13 cellular contexts compared by ENCODE assay signal in the genomic region with DNA sequence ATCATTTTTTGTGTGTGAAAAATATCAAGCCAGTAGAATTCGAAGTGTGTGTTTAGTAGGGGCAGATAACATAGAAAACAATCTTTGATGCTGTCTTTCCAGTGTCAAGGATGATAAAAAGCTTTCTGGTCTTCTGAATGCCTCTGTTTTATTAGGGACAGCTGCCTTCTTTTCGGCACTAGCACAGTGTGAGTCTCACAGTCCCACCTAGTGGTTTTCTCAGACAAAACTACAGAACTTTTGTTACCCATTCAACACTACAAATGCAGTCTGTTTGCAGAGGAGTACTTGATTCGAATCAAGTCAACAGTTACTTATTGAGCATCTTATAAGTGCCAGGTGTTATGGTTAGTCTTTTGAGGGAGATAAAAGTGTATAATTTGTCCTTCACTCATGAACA. TPM values are rescaled to one million over a fixed set of nuclear protein-coding genes. Genes with fewer than 3 reads are reported as not detected.
A peak's percentile ranks its signal among the peaks of the same experiment; 100 is the strongest.
DNase-seq lines count a peak whose midpoint lies in the region; ATAC-seq, FAIRE-seq and TF ChIP-seq lines count a peak whose summit lies in the region.
"Had no signal": no experiment of that assay in that cellular context is flagged by ENCODE, and none has a peak within 500 bp of the region (broad histone marks: within the 10 kb centered on the region; RNA-seq: fewer than 3 reads in every experiment).

No MANE protein-coding gene starts in this region.

- TF ChIP-seq EP300 in HepG2 (IDR thresholded peaks at IDR 0.05; ENCODE audit: low read depth in 2 of 2, low read length in 2 of 2) (no peak), HepG2 (CRISPR knock-in tag; IDR thresholded peaks at IDR 0.05; ENCODE audit: borderline replicate concordance) (no peak)

- H3K36me3 ChIP-seq in HepG2 (replicated peaks in 1 of 2; ENCODE audit: control insufficient read depth in 1 of 2, insufficient read depth in 2 of 2, low read length in 2 of 2) = no peaks in the 10 kb centered on the region
- H3K36me3 ChIP-seq in right lobe of liver = no peaks in the 10 kb centered on the region

- no peak overlapping the region for H3K4me2 ChIP-seq in HepG2 (ENCODE audit: low read depth, low read length)

- FAIRE-seq in HepG2 (lab: Jason Lieb, UNC) = no peak
- FAIRE-seq: endometrium had no signal

- no peaks in the 10 kb centered on the region for H4K20me1 ChIP-seq in HepG2 (ENCODE audit: insufficient read depth, low read length)

- H3K79me2 ChIP-seq in HepG2 (ENCODE audit: insufficient read depth, low read length) = no peaks in the 10 kb centered on the region

- H2AFZ ChIP-seq in HepG2 (ENCODE audit: low read length) = no peak overlapping the region

- TF ChIP-seq RAD21 in HepG2 (CRISPR knock-in tag; IDR thresholded peaks at IDR 0.05) = no peak

- ATAC-seq in HepG2 (peak; percentile 48; the same call in 2 of the 3 replicates), right lobe of liver (no peak), HG03439 (IDR thresholded peaks at IDR 0.05; ENCODE audit: unreplicated experiment) (no peak)
- no peak for ATAC-seq in activated CD8-positive, alpha-beta T cell treated with anti-CD3 and anti-CD28 coated beads for 36 hours
- ATAC-seq: left colon had no signal

- no peaks in the 10 kb centered on the region; a peak in 2 of 5 replicates for H3K27me3 ChIP-seq in HepG2 (ENCODE audit: control insufficient read depth in 1 of 2, insufficient read depth in 2 of 2, low read length in 2 of 2)
- H3K27me3 ChIP-seq in right lobe of liver = no peaks in the 10 kb centered on the region

- H3K27me3 Mint-ChIP-seq in activated CD8-positive, alpha-beta T cell treated with anti-CD3 and anti-CD28 coated beads for 36 hours = peaks cover 5% of the 10 kb centered on the region

- CTCF ChIA-PET in HepG2 (lab: Yijun Ruan, JAX; ENCODE audit: low intra/inter-chr PET ratio, low total read pairs) = interaction anchor here (1.6 kb wide), 1 partner anchor 134 kb away, joined by 8 read pairs; no protein-coding TSS in a partner anchor
- CTCF ChIA-PET in activated CD8-positive, alpha-beta T cell treated with anti-CD3 and anti-CD28 coated beads for 36 hours (lab: Charles Lee) = interaction anchor here (1.1 to 1.2 kb wide), 2 partner anchors 27 to 134 kb away, joined by 3 to 4 read pairs; no protein-coding TSS in a partner anchor

- no peak overlapping the region for H3K4me3 Mint-ChIP-seq in activated CD8-positive, alpha-beta T cell treated with anti-CD3 and anti-CD28 coated beads for 36 hours
- H3K4me3 Mint-ChIP-seq: activated naive CD4-positive, alpha-beta T cell treated with anti-CD3 and anti-CD28 coated beads for 36 hours; CD4-positive, alpha-beta memory T cell had no signal

- H3K27ac ChIP-seq in HepG2 (ENCODE audit: extremely low read length, insufficient read depth, low read length) = no peak overlapping the region
- H3K27ac ChIP-seq in right lobe of liver = no peak overlapping the region

- H3K4me1 ChIP-seq in HepG2 (ENCODE audit: insufficient read depth, low read length) (no peaks in the 10 kb centered on the region), right lobe of liver (no peaks in the 10 kb centered on the region)

- no peak overlapping the region for H3K9ac ChIP-seq in HepG2 (ENCODE audit: insufficient read depth, low read depth, low read length)

- H3K4me3 ChIP-seq in HepG2 (replicated peaks in 1 of 3; ENCODE audit: insufficient read depth in 1 of 3, low read depth in 2 of 3, low read length in 3 of 3) (no peak overlapping the region), right lobe of liver (no peak overlapping the region), fibroblast of pulmonary artery (replicated peaks; ENCODE audit: low read depth, low read length) (no peak overlapping the region)

- no peak for DNase-seq in HepG2 (ENCODE audit: low spot score)
- no peak for DNase-seq in right lobe of liver
- DNase-seq in RKO (ENCODE audit: low spot score) = peak; percentile 29
- DNase-seq in fibroblast of pulmonary artery (ENCODE audit: low read depth) = peak; percentile 43
- DNase-seq in activated CD8-positive, alpha-beta T cell treated with anti-CD3 and anti-CD28 coated beads for 36 hours = no peak
- no peak for DNase-seq in putamen (ENCODE audit: low spot score)
- DNase-seq in HuH-7.5 (ENCODE audit: low spot score) = no peak
- DNase-seq: activated naive CD4-positive, alpha-beta T cell treated with anti-CD3 and anti-CD28 coated beads for 36 hours; CD4-positive, alpha-beta memory T cell; left colon; NCI-H524 treated with DMSO at 0.1 percent for 48 hours had no signal

- no TSS peak for BruUV-seq in HepG2 (replicated peaks; lab: Mats Ljungman, UMichigan)

- peak; percentile 24 for TF ChIP-seq CTCF in HepG2 (CRISPR knock-in tag; IDR thresholded peaks at IDR 0.05)
- no peak for TF ChIP-seq CTCF in right lobe of liver (IDR thresholded peaks at IDR 0.05)
- peak; percentile 24 for TF ChIP-seq CTCF in fibroblast of pulmonary artery (IDR thresholded peaks at IDR 0.05; ENCODE audit: low read length, missing control alignments)
- TF ChIP-seq CTCF in activated CD8-positive, alpha-beta T cell treated with anti-CD3 and anti-CD28 coated beads for 36 hours (IDR thresholded peaks at IDR 0.05) = no peak

- no peak overlapping the region for H3K27ac Mint-ChIP-seq in activated CD8-positive, alpha-beta T cell treated with anti-CD3 and anti-CD28 coated beads for 36 hours
- H3K27ac Mint-ChIP-seq: activated naive CD4-positive, alpha-beta T cell treated with anti-CD3 and anti-CD28 coated beads for 36 hours had no signal

- POLR2A ChIA-PET in HepG2 (lab: Yijun Ruan, JAX) = no interaction called here
- POLR2A ChIA-PET in activated CD8-positive, alpha-beta T cell treated with anti-CD3 and anti-CD28 coated beads for 36 hours (lab: Charles Lee) = no interaction called here

- no peaks in the 10 kb centered on the region for H3K4me1 Mint-ChIP-seq in activated CD8-positive, alpha-beta T cell treated with anti-CD3 and anti-CD28 coated beads for 36 hours (ENCODE audit: low read depth)

- intact Hi-C loops in HepG2 (cut with micrococcal nuclease; ENCODE audit: unreplicated experiment) (loop anchor here (1.0 kb wide), 1 partner anchor 135 kb away; no protein-coding TSS in a partner anchor), right lobe of liver (cut with DNase I) (no loop called here)
- intact Hi-C loops in activated CD8-positive, alpha-beta T cell treated with anti-CD3 and anti-CD28 coated beads for 36 hours (cut with micrococcal nuclease) = no loop called here

- H3K9me3 ChIP-seq in HepG2 (ENCODE audit: low read length) = 0 out of 2 replicates have a peak, but pooled peaks cover 8% of the 10 kb centered on the region
- no peaks in the 10 kb centered on the region for H3K9me3 ChIP-seq in right lobe of liver

- H3K9me3 Mint-ChIP-seq in activated CD8-positive, alpha-beta T cell treated with anti-CD3 and anti-CD28 coated beads for 36 hours = no peaks in the 10 kb centered on the region

- in situ Hi-C loops in HepG2 (cut with HindIII; ENCODE audit: extremely low pct_ligation_motif_present, low pct_unique_long_range_greater_than_20kb) = no loop called here

- TF ChIP-seq POLR2A in HepG2 (IDR thresholded peaks at IDR 0.05; ENCODE audit: insufficient read depth in 1 of 2, low read depth in 2 of 2, low read length in 2 of 2) = no peak
- TF ChIP-seq POLR2A in right lobe of liver (IDR thresholded peaks at IDR 0.05) = no peak

- no peaks in the 10 kb centered on the region for H3K36me3 Mint-ChIP-seq in activated CD8-positive, alpha-beta T cell treated with anti-CD3 and anti-CD28 coated beads for 36 hours (ENCODE audit: low read depth)
- H3K36me3 Mint-ChIP-seq: CD4-positive, alpha-beta memory T cell had no signal

- WGBS in HepG2 (ENCODE audit: low lambda C conversion rate) = 0% methylated on average over 3 of the region's 3 CpGs
- 50% methylated on average over 3 of the region's 3 CpGs for WGBS in right lobe of liver (ENCODE audit: insufficient coverage, low coverage, low lambda C conversion rate, missing lambda C conversion rate)

TF ChIP-seq in HepG2, 621 proteins besides CTCF, POLR2A, EP300 and RAD21 (continues in another document):
- TF ChIP-seq SRSF4 (IDR thresholded peaks at IDR 0.05; ENCODE audit: low read depth, low read length, poor library complexity, severe bottlenecking) = no peak

RNA-seq across cellular contexts. Expression of a gene that starts 30.6 kb away (rescaled TPM):
- total RNA-seq in HepG2 (2016; rRNA removed; fragmentation: Illumina TruSeq; extraction: Trizol) (0.04 TPM in 1 of 2 replicates, not detected in the other), right lobe of liver (under 1 TPM; 0.09 to 0.26 (median 0.15) TPM)
- not detected in 2 replicates for total RNA-seq in HepG2 (2016; cell fraction: cytosol; rRNA removed; fragmentation: Illumina TruSeq; extraction: Trizol; ENCODE audit: low read depth)
- total RNA-seq in HepG2 (2016; cell fraction: insoluble cytoplasmic fraction; rRNA removed; fragmentation: Illumina TruSeq; extraction: Trizol) = not detected in 2 replicates
- total RNA-seq in HepG2 (2016; cell fraction: membrane; rRNA removed; fragmentation: Illumina TruSeq; extraction: Trizol) = not detected in 2 replicates
- not detected in 2 replicates for total RNA-seq in HepG2 (2016; cell fraction: nucleus; rRNA removed; fragmentation: Illumina TruSeq; extraction: Trizol)
- polyA plus RNA-seq in HepG2 (2011; rRNA removed) = 0.03 and 0.04 TPM in 2 replicates
- not detected in 2 replicates for polyA plus RNA-seq in HepG2 (2011; cell fraction: cytosol; rRNA removed)
- polyA plus RNA-seq in HepG2 (2011; cell fraction: nucleus; rRNA removed) = not detected in 2 replicates
- polyA plus RNA-seq in HepG2 (2012) = not detected in 2 replicates
- not detected in 2 replicates for polyA plus RNA-seq in HepG2 (2016; cell fraction: cytosol; fragmentation: Illumina TruSeq; extraction: Trizol; ENCODE audit: low read depth)
- polyA plus RNA-seq in HepG2 (2016; cell fraction: insoluble cytoplasmic fraction; fragmentation: Illumina TruSeq; extraction: Trizol; ENCODE audit: low read depth) = not detected in 2 replicates
- polyA plus RNA-seq in HepG2 (2016; cell fraction: membrane; fragmentation: Illumina TruSeq; extraction: Trizol; ENCODE audit: low read depth) = not detected in 2 replicates
- not detected in 2 replicates for polyA plus RNA-seq in HepG2 (2016; cell fraction: nucleus; fragmentation: Illumina TruSeq; extraction: Trizol; ENCODE audit: insufficient read depth, low read depth)
- polyA minus RNA-seq in HepG2 (2011; rRNA and poly(A)+ RNA removed; ENCODE audit: low replicate concordance) = not detected in 2 replicates
- not detected in 2 replicates for polyA minus RNA-seq in HepG2 (2011; cell fraction: cytosol; rRNA and poly(A)+ RNA removed)
- not detected in 2 replicates for polyA minus RNA-seq in HepG2 (2011; cell fraction: nucleus; rRNA and poly(A)+ RNA removed)
- under 1 TPM; 0.25 to 0.29 TPM for total RNA-seq in activated CD8-positive, alpha-beta T cell treated with anti-CD3 and anti-CD28 coated beads for 36 hours

Comparison
In these comparisons a context has a peak if more than half of its experiments do, and no peak if none do; other contexts are left out.
1. CTCF ChIP-seq: peak in HepG2 (single experiment) and fibroblast of pulmonary artery (single experiment); none in right lobe of liver (0 of 4) and activated CD8-positive, alpha-beta T cell treated with anti-CD3 and anti-CD28 coated beads for 36 hours (single experiment).
2. DNase-seq: peak in RKO (single experiment) and fibroblast of pulmonary artery (single experiment); none in HepG2 (single experiment), right lobe of liver (0 of 3), activated CD8-positive, alpha-beta T cell treated with anti-CD3 and anti-CD28 coated beads for 36 hours (single experiment), putamen (single experiment) and HuH-7.5 (single experiment).